In genomic region chr6:68546620-68547019, GRCh38 we compare ENCODE assay signal across 6 cellular contexts.
"Had no signal": no experiment of that assay in that cellular context is flagged by ENCODE, and none has a peak within 500 bp of the region (broad histone marks: within the 10 kb centered on the region; RNA-seq: fewer than 3 reads in every experiment).

No MANE protein-coding gene starts in this region.

- DNase-seq: IMR-90, KBM-7, KG1 had no signal

- FAIRE-seq: HTR-8/SVneo had no signal

- H3K27ac ChIP-seq: HL-60, KMS-11 had no signal

- H3K9ac ChIP-seq: KMS-11 had no signal

- H3K4me2 ChIP-seq: KMS-11 had no signal
